Comparison of ENCODE assay signal across 8 cellular contexts in the genomic region with DNA sequence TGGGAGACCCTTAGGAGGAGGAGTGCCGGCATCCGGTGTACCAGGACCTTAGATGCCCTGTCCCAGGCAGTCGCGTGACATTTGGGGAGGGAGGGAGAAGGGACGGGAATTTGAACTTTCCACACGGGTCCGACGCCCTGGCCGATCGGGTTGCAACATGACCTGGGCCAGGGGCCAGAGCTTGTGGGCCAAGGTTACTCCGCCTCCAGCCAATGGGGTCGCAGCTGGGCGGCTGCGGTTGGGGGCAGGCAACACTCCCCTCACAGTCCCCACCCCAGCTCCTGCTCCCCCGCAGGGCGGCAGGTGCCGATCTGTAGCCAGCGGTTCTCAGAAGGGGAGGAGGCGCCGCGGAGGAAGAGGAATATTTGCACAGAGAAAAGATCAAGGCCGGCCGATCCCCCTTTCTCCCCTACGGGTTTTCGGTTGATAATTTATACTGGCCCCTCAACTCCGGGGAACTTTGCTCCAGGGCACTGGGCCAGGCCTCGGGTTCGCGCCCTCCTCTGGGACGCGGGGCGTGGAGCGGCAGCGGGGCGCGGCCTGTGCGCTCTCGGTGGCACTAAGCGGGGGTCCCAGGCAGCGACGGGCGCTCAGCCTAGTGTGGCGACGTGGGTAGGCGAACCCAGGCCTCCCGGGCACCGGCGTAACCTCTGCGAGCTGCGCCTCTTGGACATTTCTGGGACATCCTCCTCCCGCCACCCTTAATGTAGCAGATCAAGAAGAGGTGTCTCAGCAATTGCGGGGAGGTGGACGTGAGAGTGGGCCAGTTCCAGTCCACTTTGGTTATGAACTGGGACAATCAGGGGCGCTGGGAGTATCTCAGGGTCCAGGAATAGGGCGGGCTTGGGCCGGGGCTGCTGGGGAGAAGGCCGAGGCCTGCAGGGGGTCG. TPM values are rescaled to one million over a fixed set of nuclear protein-coding genes. Genes with fewer than 3 reads are reported as not detected.
DNase-seq lines count a peak whose midpoint lies in the region; ATAC-seq and TF ChIP-seq lines count a peak whose summit lies in the region.

No MANE protein-coding gene starts in this region.

- CTCF ChIA-PET in Caco-2 (lab: Charles Lee) = interaction anchor here (1.0 kb wide), 1 partner anchor 10 kb away, joined by 3 read pairs; no protein-coding TSS in a partner anchor

- intact Hi-C loops in Caco-2 (cut with micrococcal nuclease; ENCODE audit: unreplicated experiment) = loop anchor here (5.0 kb wide), 1 partner anchor 94 kb away; the partner anchor contains the start of gene STX1A

- H3K9me3 ChIP-seq in Caco-2 = no peaks in the 10 kb centered on the region

- no peaks in the 10 kb centered on the region for H3K27me3 ChIP-seq in Caco-2 (replicated peaks; ENCODE audit: control insufficient read depth, insufficient read depth, low read length)

- POLR2A ChIA-PET in Caco-2 (lab: Charles Lee) = no interaction called here

- no peaks in the 10 kb centered on the region for H3K36me3 ChIP-seq in Caco-2 (ENCODE audit: control insufficient read depth, insufficient read depth, low read length)

- H3K36me3 Mint-ChIP-seq in Caco-2 (ENCODE audit: insufficient read depth, unreplicated experiment) (peaks cover 6% of the 10 kb centered on the region), neural crest cell (ENCODE audit: low read depth) (no peaks in the 10 kb centered on the region)

- H3K4me3 ChIP-seq in Caco-2 (ENCODE audit: low read depth, low read length) (peak overlapping the region; percentile 98), fibroblast of mammary gland (ENCODE audit: control insufficient read depth, low read depth, low read length) (no peak overlapping the region)

- ATAC-seq in HG02973 (IDR thresholded peaks at IDR 0.05; ENCODE audit: unreplicated experiment) = no peak
- ATAC-seq in activated CD4-positive, CD25-positive, alpha-beta regulatory T cell treated with anti-CD3 and anti-CD28 coated beads, Interleukin-2, amount 50 U/mL, for 24 hours = no peak

- peaks cover 18% of the 10 kb centered on the region for H3K4me1 ChIP-seq in Caco-2

- peak overlapping the region; percentile 88 for H3K4me3 Mint-ChIP-seq in Caco-2 (ENCODE audit: unreplicated experiment)
- peak overlapping the region; percentile 70 for H3K4me3 Mint-ChIP-seq in neural crest cell

- TSS peak; percentile 60 for BruUV-seq in Caco-2 (replicated peaks; lab: Mats Ljungman, UMichigan)

- peaks cover 8% of the 10 kb centered on the region for H3K4me1 Mint-ChIP-seq in Caco-2 (ENCODE audit: low read depth, unreplicated experiment)
- H3K4me1 Mint-ChIP-seq in neural crest cell = no peaks in the 10 kb centered on the region

- H3K27ac Mint-ChIP-seq in Caco-2 (ENCODE audit: unreplicated experiment) (no peak overlapping the region), neural crest cell (ENCODE audit: unreplicated experiment) (no peak overlapping the region)

- DNase-seq in Caco-2 (peak; percentile 56 to 64), NCI-H1105 (lab: John Stamatoyannopoulos, UW) (peak; percentile 21), fibroblast of mammary gland (ENCODE audit: low read depth) (peak; percentile 16), neural crest cell (ENCODE audit: low read depth, low spot score) (no peak), SK-N-DZ (ENCODE audit: low spot score) (no peak)
- no peak for DNase-seq in central memory CD4-positive, alpha-beta T cell

- H3K27me3 Mint-ChIP-seq in Caco-2 (ENCODE audit: insufficient read depth, unreplicated experiment) = no peaks in the 10 kb centered on the region
- peaks cover 77% of the 10 kb centered on the region for H3K27me3 Mint-ChIP-seq in neural crest cell (ENCODE audit: low read depth)

- H3K9me3 Mint-ChIP-seq in Caco-2 (ENCODE audit: unreplicated experiment) (no peaks in the 10 kb centered on the region), neural crest cell (no peaks in the 10 kb centered on the region)

- TF ChIP-seq CTCF in Caco-2 (IDR thresholded peaks at IDR 0.05; ENCODE audit: insufficient read depth in 1 of 2, low read depth in 1 of 2, low read length in 1 of 2, severe bottlenecking in 1 of 2, unreplicated experiment in 1 of 2) (no peak), fibroblast of mammary gland (conservative IDR thresholded peaks at IDR 0.05; ENCODE audit: control insufficient read depth, insufficient read depth, low read depth, low read length) (no peak), neural crest cell (conservative IDR thresholded peaks at IDR 0.05) (no peak)

RNA-seq across cellular contexts. Expression of gene MLXIPL, which starts 1.2 kb away (rescaled TPM):
- total RNA-seq in Caco-2 (2022) (15.6 and 19.8 TPM in 2 replicates), neural crest cell (0.80 and 1.1 TPM in 2 replicates)
- polyA plus RNA-seq in SK-N-DZ (2014; cell fraction: cytosol; rRNA removed) = not detected in 2 replicates
- polyA plus RNA-seq in SK-N-DZ (2014; cell fraction: nucleus; rRNA removed) = not detected in 2 replicates

RNA-seq across cellular contexts. Expression of gene VPS37D, which starts 44.5 kb away (rescaled TPM):
- total RNA-seq in Caco-2 (2022) (1.9 and 2.7 TPM in 2 replicates), neural crest cell (10.0 and 10.1 TPM in 2 replicates)
- 7.9 and 12.0 TPM in 2 replicates for polyA plus RNA-seq in SK-N-DZ (2014; cell fraction: cytosol; rRNA removed)
- polyA plus RNA-seq in SK-N-DZ (2014; cell fraction: nucleus; rRNA removed) = 5.2 and 10.8 TPM in 2 replicates

RNA-seq across cellular contexts. Expression of gene TBL2, which starts 44.8 kb away (rescaled TPM):
- 74.8 and 76.8 TPM in 2 replicates for total RNA-seq in Caco-2 (2022)
- total RNA-seq in neural crest cell = 42.8 and 45.6 TPM in 2 replicates
- 58.0 and 67.5 TPM in 2 replicates for polyA plus RNA-seq in SK-N-DZ (2014; cell fraction: cytosol; rRNA removed)
- polyA plus RNA-seq in SK-N-DZ (2014; cell fraction: nucleus; rRNA removed) = 49.1 and 71.2 TPM in 2 replicates

Comparison
In these comparisons a context has a peak if more than half of its experiments do, and no peak if none do; other contexts are left out.
1. DNase-seq: peak in Caco-2 (2 of 2), NCI-H1105 (single experiment) and fibroblast of mammary gland (single experiment); none in neural crest cell (single experiment), central memory CD4-positive, alpha-beta T cell (single experiment) and SK-N-DZ (single experiment).